In the genomic region with DNA sequence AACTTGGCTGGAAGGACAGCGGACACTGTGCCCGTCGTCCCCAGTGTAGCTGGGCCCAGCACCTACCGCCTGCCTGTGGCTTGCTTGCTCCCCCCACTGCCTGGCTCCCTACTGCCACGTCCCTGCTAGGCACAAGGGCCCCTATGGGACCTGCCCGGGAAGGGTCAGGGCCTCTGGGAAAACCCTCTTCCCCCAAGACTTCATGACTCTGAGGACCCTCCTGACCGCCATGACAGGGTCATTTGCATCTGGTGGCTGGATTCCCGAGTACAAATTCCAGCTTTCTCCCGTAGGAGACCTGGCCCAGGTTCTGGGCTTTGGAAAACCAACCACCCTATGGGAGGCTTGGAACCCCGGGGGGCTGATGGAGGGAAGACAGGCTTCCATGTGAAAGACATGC, we compare ENCODE assay signal across 1 cellular context.
TF ChIP-seq lines count a peak whose summit lies in the region.

No MANE protein-coding gene starts in this region.

TF ChIP-seq in GM23338, 12 proteins besides CTCF, POLR2A, EP300 and RAD21:
- TF ChIP-seq, protein P1, sequence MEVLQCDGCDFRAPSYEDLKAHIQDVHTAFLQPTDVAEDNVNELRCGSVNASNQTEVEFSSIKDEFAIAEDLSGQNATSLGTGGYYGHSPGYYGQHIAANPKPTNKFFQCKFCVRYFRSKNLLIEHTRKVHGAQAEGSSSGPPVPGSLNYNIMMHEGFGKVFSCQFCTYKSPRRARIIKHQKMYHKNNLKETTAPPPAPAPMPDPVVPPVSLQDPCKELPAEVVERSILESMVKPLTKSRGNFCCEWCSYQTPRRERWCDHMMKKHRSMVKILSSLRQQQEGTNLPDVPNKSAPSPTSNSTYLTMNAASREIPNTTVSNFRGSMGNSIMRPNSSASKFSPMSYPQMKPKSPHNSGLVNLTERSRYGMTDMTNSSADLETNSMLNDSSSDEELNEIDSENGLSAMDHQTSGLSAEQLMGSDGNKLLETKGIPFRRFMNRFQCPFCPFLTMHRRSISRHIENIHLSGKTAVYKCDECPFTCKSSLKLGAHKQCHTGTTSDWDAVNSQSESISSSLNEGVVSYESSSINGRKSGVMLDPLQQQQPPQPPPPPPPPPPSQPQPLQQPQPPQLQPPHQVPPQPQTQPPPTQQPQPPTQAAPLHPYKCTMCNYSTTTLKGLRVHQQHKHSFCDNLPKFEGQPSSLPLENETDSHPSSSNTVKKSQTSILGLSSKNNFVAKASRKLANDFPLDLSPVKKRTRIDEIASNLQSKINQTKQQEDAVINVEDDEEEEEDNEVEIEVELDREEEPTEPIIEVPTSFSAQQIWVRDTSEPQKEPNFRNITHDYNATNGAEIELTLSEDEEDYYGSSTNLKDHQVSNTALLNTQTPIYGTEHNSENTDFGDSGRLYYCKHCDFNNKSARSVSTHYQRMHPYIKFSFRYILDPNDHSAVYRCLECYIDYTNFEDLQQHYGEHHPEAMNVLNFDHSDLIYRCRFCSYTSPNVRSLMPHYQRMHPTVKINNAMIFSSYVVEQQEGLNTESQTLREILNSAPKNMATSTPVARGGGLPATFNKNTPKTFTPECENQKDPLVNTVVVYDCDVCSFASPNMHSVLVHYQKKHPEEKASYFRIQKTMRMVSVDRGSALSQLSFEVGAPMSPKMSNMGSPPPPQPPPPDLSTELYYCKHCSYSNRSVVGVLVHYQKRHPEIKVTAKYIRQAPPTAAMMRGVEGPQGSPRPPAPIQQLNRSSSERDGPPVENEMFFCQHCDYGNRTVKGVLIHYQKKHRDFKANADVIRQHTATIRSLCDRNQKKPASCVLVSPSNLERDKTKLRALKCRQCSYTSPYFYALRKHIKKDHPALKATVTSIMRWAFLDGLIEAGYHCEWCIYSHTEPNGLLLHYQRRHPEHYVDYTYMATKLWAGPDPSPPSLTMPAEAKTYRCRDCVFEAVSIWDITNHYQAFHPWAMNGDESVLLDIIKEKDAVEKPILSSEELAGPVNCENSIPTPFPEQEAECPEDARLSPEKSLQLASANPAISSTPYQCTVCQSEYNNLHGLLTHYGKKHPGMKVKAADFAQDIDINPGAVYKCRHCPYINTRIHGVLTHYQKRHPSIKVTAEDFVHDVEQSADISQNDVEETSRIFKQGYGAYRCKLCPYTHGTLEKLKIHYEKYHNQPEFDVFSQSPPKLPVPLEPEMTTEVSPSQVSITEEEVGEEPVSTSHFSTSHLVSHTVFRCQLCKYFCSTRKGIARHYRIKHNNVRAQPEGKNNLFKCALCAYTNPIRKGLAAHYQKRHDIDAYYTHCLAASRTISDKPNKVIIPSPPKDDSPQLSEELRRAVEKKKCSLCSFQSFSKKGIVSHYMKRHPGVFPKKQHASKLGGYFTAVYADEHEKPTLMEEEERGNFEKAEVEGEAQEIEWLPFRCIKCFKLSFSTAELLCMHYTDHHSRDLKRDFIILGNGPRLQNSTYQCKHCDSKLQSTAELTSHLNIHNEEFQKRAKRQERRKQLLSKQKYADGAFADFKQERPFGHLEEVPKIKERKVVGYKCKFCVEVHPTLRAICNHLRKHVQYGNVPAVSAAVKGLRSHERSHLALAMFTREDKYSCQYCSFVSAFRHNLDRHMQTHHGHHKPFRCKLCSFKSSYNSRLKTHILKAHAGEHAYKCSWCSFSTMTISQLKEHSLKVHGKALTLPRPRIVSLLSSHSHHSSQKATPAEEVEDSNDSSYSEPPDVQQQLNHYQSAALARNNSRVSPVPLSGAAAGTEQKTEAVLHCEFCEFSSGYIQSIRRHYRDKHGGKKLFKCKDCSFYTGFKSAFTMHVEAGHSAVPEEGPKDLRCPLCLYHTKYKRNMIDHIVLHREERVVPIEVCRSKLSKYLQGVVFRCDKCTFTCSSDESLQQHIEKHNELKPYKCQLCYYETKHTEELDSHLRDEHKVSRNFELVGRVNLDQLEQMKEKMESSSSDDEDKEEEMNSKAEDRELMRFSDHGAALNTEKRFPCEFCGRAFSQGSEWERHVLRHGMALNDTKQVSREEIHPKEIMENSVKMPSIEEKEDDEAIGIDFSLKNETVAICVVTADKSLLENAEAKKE (CRISPR knock-in tag; IDR thresholded peaks at IDR 0.05) = no peak
